ENCODE assay signal across 15 cellular contexts in genomic region chrX:97854071-97854470, GRCh38.
DNase-seq lines count a peak whose midpoint lies in the region; TF ChIP-seq lines count a peak whose summit lies in the region.
"Had no signal": no experiment of that assay in that cellular context is flagged by ENCODE, and none has a peak within 500 bp of the region (broad histone marks: within the 10 kb centered on the region; RNA-seq: fewer than 3 reads in every experiment).

No MANE protein-coding gene starts in this region.

- H3K4me1 ChIP-seq in H9 (ENCODE audit: insufficient read depth, low read length): peaks cover 2% of the 10 kb centered on the region; the same call in 1 of the 2 replicates

- H3K4me3 Mint-ChIP-seq in H9: no peak overlapping the region
- no peak overlapping the region for H3K4me3 Mint-ChIP-seq in activated CD4-positive, alpha-beta T cell treated with anti-CD3 and anti-CD28 coated beads, Interleukin-2, amount 10 ng/mL, durations not matched to agents 24 days and 14 days

- H2AFZ ChIP-seq in H9 (ENCODE audit: low read length): peak overlapping the region; percentile 42
- H2AFZ ChIP-seq: GM23248, PC-9 had no signal

- H3K9me3 Mint-ChIP-seq in H9: peaks cover 3 to 4% of the 10 kb centered on the region in 2 experiments; a peak in 4 of 5 replicates
- no peaks in the 10 kb centered on the region for H3K9me3 Mint-ChIP-seq in activated CD4-positive, alpha-beta T cell treated with anti-CD3 and anti-CD28 coated beads, Interleukin-2, amount 10 ng/mL, durations not matched to agents 24 days and 14 days

- peaks cover 5 to 6% of the 10 kb centered on the region in 2 experiments for H3K4me1 Mint-ChIP-seq in H9
- no peaks in the 10 kb centered on the region for H3K4me1 Mint-ChIP-seq in activated CD4-positive, alpha-beta T cell treated with anti-CD3 and anti-CD28 coated beads, Interleukin-2, amount 10 ng/mL, durations not matched to agents 24 days and 14 days

- intact Hi-C loops in activated CD4-positive, alpha-beta T cell treated with anti-CD3 and anti-CD28 coated beads, Interleukin-2, amount 10 ng/mL, durations not matched to agents 24 days and 14 days (cut with micrococcal nuclease): no loop called here

- H2BK20ac ChIP-seq in H9 (ENCODE audit: low read depth, low read length, poor library complexity, severe bottlenecking): no peak overlapping the region

- no peak for TF ChIP-seq CTCF in H9 (conservative IDR thresholded peaks at IDR 0.05)

- no peak overlapping the region for H3T11ph ChIP-seq in H9 (ENCODE audit: low read length)

- no peak overlapping the region for H3K23ac ChIP-seq in H9 (ENCODE audit: insufficient read length, low read depth, low read length)

- WGBS in H9 (ENCODE audit: extremely low coverage, insufficient read length, low lambda C conversion rate): no CpG with 5 or more reads among the region's 2 CpGs

- no peak overlapping the region for H3K56ac ChIP-seq in H9 (ENCODE audit: insufficient read length, low read depth, low read length)

- no peak overlapping the region for H2BK120ac ChIP-seq in H9 (ENCODE audit: low read depth, low read length, poor library complexity, severe bottlenecking)

- no peak overlapping the region; the same call in 1 of the 2 replicates for H3K14ac ChIP-seq in H9 (ENCODE audit: insufficient read depth, low read length)

- H3K27me3 ChIP-seq in H9 (ENCODE audit: insufficient read depth, low read length): no peaks in the 10 kb centered on the region

- no peaks in the 10 kb centered on the region for H3K9me3 ChIP-seq in H9 (ENCODE audit: control insufficient read depth, low read depth, low read length)

- H3K9ac ChIP-seq in H9 (ENCODE audit: extremely low read depth, insufficient read length, low read length): no peak overlapping the region
- H3K9ac ChIP-seq: GM23248 had no signal

- H4K8ac ChIP-seq in H9 (replicated peaks; ENCODE audit: insufficient read length, low read depth, low read length): no peak overlapping the region

- H3K79me2 ChIP-seq in H9 (ENCODE audit: insufficient read depth, low read length): no peaks in the 10 kb centered on the region

- H4K5ac ChIP-seq in H9 (ENCODE audit: insufficient read length, low read depth, low read length): no peak overlapping the region

- DNase-seq in H9: no peak
- DNase-seq in anterior cingulate cortex (lab: John Stamatoyannopoulos, UW): peak in 38 of 58 donors; percentile 0 to 45 (median 10)
- DNase-seq in midbrain (lab: John Stamatoyannopoulos, UW): peak; percentile 37
- DNase-seq in superior temporal gyrus (ENCODE audit: extremely low spot score): peak; percentile 48
- DNase-seq in NK-92 (lab: John Stamatoyannopoulos, UW; ENCODE audit: unreplicated experiment): no peak
- DNase-seq in NCI-H524 (lab: John Stamatoyannopoulos, UW): no peak
- no peak for DNase-seq in activated CD4-positive, alpha-beta T cell treated with anti-CD3 and anti-CD28 coated beads, Interleukin-2, amount 10 ng/mL, durations not matched to agents 24 days and 14 days
- DNase-seq: DND-41, GM23248, KBM-7, MV-4-11, NCI-H187, NCI-H2107, NCI-H524 treated with DMSO at 0.1 percent for 48 hours, PC-9 had no signal

- H3K27ac Mint-ChIP-seq in H9: no peak overlapping the region
- H3K27ac Mint-ChIP-seq in activated CD4-positive, alpha-beta T cell treated with anti-CD3 and anti-CD28 coated beads, Interleukin-2, amount 10 ng/mL, durations not matched to agents 24 days and 14 days: no peak overlapping the region

- no peak overlapping the region for H3K18ac ChIP-seq in H9 (ENCODE audit: insufficient read length, low read depth, low read length)

- H2BK15ac ChIP-seq in H9 (ENCODE audit: low read depth, low read length): no peak overlapping the region

- no peaks in the 10 kb centered on the region for H3K27me3 Mint-ChIP-seq in H9 (ENCODE audit: low read depth)
- H3K27me3 Mint-ChIP-seq in activated CD4-positive, alpha-beta T cell treated with anti-CD3 and anti-CD28 coated beads, Interleukin-2, amount 10 ng/mL, durations not matched to agents 24 days and 14 days: no peaks in the 10 kb centered on the region

- H2BK5ac ChIP-seq in H9 (ENCODE audit: insufficient read length, low read length): no peak overlapping the region

- H3K23me2 ChIP-seq in H9 (ENCODE audit: insufficient read length, low read depth, low read length, poor library complexity, severe bottlenecking): no peaks in the 10 kb centered on the region

- H2AK5ac ChIP-seq in H9 (ENCODE audit: insufficient read length, low read length): no peak overlapping the region

- no peaks in the 10 kb centered on the region for H4K20me1 ChIP-seq in H9 (ENCODE audit: control insufficient read depth, insufficient read depth, insufficient read length)

- H3K36me3 Mint-ChIP-seq in H9 (ENCODE audit: insufficient read depth in 1 of 3, low read depth in 3 of 3): peaks cover 3 to 5% (median 3%) of the 10 kb centered on the region in 3 experiments
- no peaks in the 10 kb centered on the region for H3K36me3 Mint-ChIP-seq in activated CD4-positive, alpha-beta T cell treated with anti-CD3 and anti-CD28 coated beads, Interleukin-2, amount 10 ng/mL, durations not matched to agents 24 days and 14 days (ENCODE audit: low read depth)

- H3K4ac ChIP-seq in H9 (ENCODE audit: low read depth, low read length): no peak overlapping the region

- no peaks in the 10 kb centered on the region for H3K79me1 ChIP-seq in H9 (ENCODE audit: insufficient read depth, low read depth, low read length, poor library complexity, severe bottlenecking)

- H4K91ac ChIP-seq in H9 (ENCODE audit: insufficient read length, low read depth, low read length): no peak overlapping the region

- H2BK12ac ChIP-seq in H9 (ENCODE audit: insufficient read length, low read depth, low read length): no peak overlapping the region

- no peak overlapping the region for H3K27ac ChIP-seq in H9 (ENCODE audit: insufficient read length, low read depth, low read length)
- H3K27ac ChIP-seq: GM23248, PC-9 had no signal

- no peak overlapping the region for H3K4me2 ChIP-seq in H9 (ENCODE audit: insufficient read depth, insufficient read length, low read length)
- H3K4me2 ChIP-seq: PC-9 had no signal

Comparison
In these comparisons a context has a peak if more than half of its experiments do, and no peak if none do; other contexts are left out.
1. DNase-seq: peak in anterior cingulate cortex (38 of 58), midbrain (single experiment) and superior temporal gyrus (single experiment); none in H9 (single experiment), NK-92 (single experiment), NCI-H524 (0 of 2) and activated CD4-positive, alpha-beta T cell treated with anti-CD3 and anti-CD28 coated beads, Interleukin-2, amount 10 ng/mL, durations not matched to agents 24 days and 14 days (single experiment).